ENCODE assay signal across 32 cellular contexts in genomic region chr19:11979527-11979926, GRCh38. TPM values are rescaled to one million over a fixed set of nuclear protein-coding genes. Genes with fewer than 3 reads are reported as not detected.
"Had no signal": no experiment of that assay in that cellular context is flagged by ENCODE, and none has a peak within 500 bp of the region (broad histone marks: within the 10 kb centered on the region; RNA-seq: fewer than 3 reads in every experiment).

No MANE protein-coding gene starts in this region.

- H3K9me3 ChIP-seq: colonic mucosa, thyroid gland had no signal

- DNase-seq: activated CD4-positive, alpha-beta T cell treated with anti-CD3 and anti-CD28 coated beads for 48 hours; activated CD4-positive, alpha-beta T cell treated with anti-CD3 and anti-CD28 coated beads, Interleukin-2, amount 50 U/mL, for 48 hours; activated CD8-positive, alpha-beta memory T cell treated with anti-CD3 and anti-CD28 coated beads for 24 hours; activated effector memory CD4-positive, alpha-beta T cell treated with Interleukin-2 at 50 U/mL for 16 hours; activated naive CD4-positive, alpha-beta T cell treated with Interleukin-2 at 50 U/mL for 16 hours; adrenal gland; cerebellar nuclear complex; colonic mucosa; dorsolateral prefrontal cortex; effector memory CD4-positive, alpha-beta T cell; gastrocnemius medialis; glutamatergic neuron; left colon; naive B cell; nephron progenitor cell; ovary; retina; sigmoid colon; small intestine; stimulated activated CD4-positive, alpha-beta T cell treated with anti-CD3 and anti-CD28 coated beads, Interleukin-4, amount 100 ng/mL, for 24 hours; substantia nigra; T-helper 9 cell; thyroid gland; upper lobe of left lung had no signal

- H3K27ac ChIP-seq: adrenal gland, ascending aorta, cardiac muscle cell, colonic mucosa, dorsolateral prefrontal cortex, gastrocnemius medialis, neutrophil, ovary, sigmoid colon, thyroid gland, upper lobe of left lung, vagina, VCaP had no signal

- H3K27me3 ChIP-seq: adrenal gland, ascending aorta, cardiac muscle cell, colonic mucosa, dorsolateral prefrontal cortex, gastrocnemius medialis, neutrophil, ovary, sigmoid colon, thyroid gland, upper lobe of left lung, vagina had no signal

- H3K4me1 ChIP-seq: adrenal gland, ascending aorta, colonic mucosa, gastrocnemius medialis, sigmoid colon, thyroid gland, upper lobe of left lung, vagina had no signal

- H3K36me3 ChIP-seq: colonic mucosa, neutrophil had no signal

- ATAC-seq: gastrocnemius medialis; left colon; stimulated activated effector memory CD8-positive, alpha-beta T cell treated with anti-CD3 and anti-CD28 coated beads, Interleukin-12 subunit alpha, Interleukin-12 subunit beta, amount 100 ng/mL, for 72 hours had no signal

- FAIRE-seq: keratinocyte, small intestine, TTC549 had no signal

- H3K4me3 ChIP-seq: ascending aorta, cardiac muscle cell, colonic mucosa, dorsolateral prefrontal cortex, ovary, sigmoid colon, thyroid gland, upper lobe of left lung, vagina had no signal

RNA-seq across cellular contexts. Expression of gene ZNF433, which starts 56.0 kb away (rescaled TPM):
- total RNA-seq: ascending aorta had no signal
